ENCODE assay signal across 3 cellular contexts in genomic region chr2:218621007-218621406, GRCh38.
"Had no signal": no experiment of that assay in that cellular context is flagged by ENCODE, and none has a peak within 500 bp of the region (broad histone marks: within the 10 kb centered on the region; RNA-seq: fewer than 3 reads in every experiment).

No MANE protein-coding gene starts in this region.

- DNase-seq: GDM1, GF-D8 had no signal

- ATAC-seq: GM12878 had no signal

- H3K4me3 ChIP-seq: GM12878 had no signal
